In genomic region chr2:43329637-43330036, GRCh38 we compare ENCODE assay signal across 25 cellular contexts.
A peak's percentile ranks its signal among the peaks of the same experiment; 100 is the strongest.
DNase-seq lines count a peak whose midpoint lies in the region; ATAC-seq and TF ChIP-seq lines count a peak whose summit lies in the region.
"Had no signal": no experiment of that assay in that cellular context is flagged by ENCODE, and none has a peak within 500 bp of the region (broad histone marks: within the 10 kb centered on the region; RNA-seq: fewer than 3 reads in every experiment).

No MANE protein-coding gene starts in this region.

- peaks cover 9% of the 10 kb centered on the region for H3K79me1 ChIP-seq in trophoblast cell (ENCODE audit: low read length)

- intact Hi-C loops in esophagus squamous epithelium (cut with DNase I), result no loop called here
- intact Hi-C loops in thyroid gland (cut with DNase I), result no loop called here

- H4K12ac ChIP-seq in trophoblast cell (ENCODE audit: low read depth, low read length), result no peak overlapping the region

- no peaks in the 10 kb centered on the region for H3K79me2 ChIP-seq in trophoblast cell (ENCODE audit: control insufficient read depth, insufficient read depth, low read length, poor library complexity)

- no peak overlapping the region for H3K14ac ChIP-seq in trophoblast cell (ENCODE audit: low read length)

- no peak overlapping the region for H2BK120ac ChIP-seq in trophoblast cell (ENCODE audit: insufficient read depth, low read length, poor library complexity)

- no peak overlapping the region for H4K91ac ChIP-seq in trophoblast cell (ENCODE audit: low read depth, low read length)

- no peak overlapping the region for H3K4me3 Mint-ChIP-seq in WTC11
- H3K4me3 Mint-ChIP-seq in immature natural killer cell, result no peak overlapping the region
- H3K4me3 Mint-ChIP-seq: activated naive CD8-positive, alpha-beta T cell treated with anti-CD3 and anti-CD28 coated beads for 36 hours; neural progenitor cell; stimulated activated naive CD8-positive, alpha-beta T cell treated with anti-CD3 and anti-CD28 coated beads, Interleukin-15, amount 100 ng/mL, for 72 hours; T-helper 1 cell treated with Interleukin-12 subunit alpha and Interleukin-12 subunit beta and Interleukin-4 antibody, amounts not matched to agents 30 μg/mL and 1 μg/mL, for 36 hours had no signal

- H2BK12ac ChIP-seq in trophoblast cell (ENCODE audit: low read length), result peak overlapping the region; percentile 71

- no peak overlapping the region for H4K8ac ChIP-seq in trophoblast cell (ENCODE audit: low read depth, low read length)

- no peak overlapping the region for H2AK5ac ChIP-seq in trophoblast cell (ENCODE audit: low read length)

- H3K27me3 Mint-ChIP-seq in WTC11 (ENCODE audit: low read depth) (no peaks in the 10 kb centered on the region), immature natural killer cell (ENCODE audit: low read depth in 3 of 3) (peaks cover 0 to 2% (median 0%) of the 10 kb centered on the region in 3 donors)
- H3K27me3 Mint-ChIP-seq: activated naive CD8-positive, alpha-beta T cell treated with anti-CD3 and anti-CD28 coated beads for 36 hours; stimulated activated naive CD8-positive, alpha-beta T cell treated with anti-CD3 and anti-CD28 coated beads, Interleukin-15, amount 100 ng/mL, for 72 hours had no signal

- H3K4me3 ChIP-seq in esophagus squamous epithelium (no peak overlapping the region), trophoblast cell (ENCODE audit: low read depth, low read length) (no peak overlapping the region), thyroid gland (replicated peaks in 1 of 3) (no peak overlapping the region)
- H3K4me3 ChIP-seq: MG63, neural progenitor cell, SK-N-MC, skin epidermis, upper lobe of right lung had no signal

- WGBS in esophagus squamous epithelium, 2 donors, result 71 to 82% methylated on average over 5 of the region's 5 CpGs
- WGBS in trophoblast cell (ENCODE audit: extremely low coverage, insufficient coverage, insufficient read length), result no CpG with 5 or more reads among the region's 5 CpGs
- 86% methylated on average over 5 of the region's 5 CpGs for WGBS in thyroid gland, 2 donors

- H2AFZ ChIP-seq in trophoblast cell (ENCODE audit: insufficient read depth, low read length, poor library complexity), result no peak overlapping the region
- H2AFZ ChIP-seq: neural progenitor cell had no signal

- DNase-seq in WTC11 (ENCODE audit: low spot score) (no peak), esophagus squamous epithelium (lab: John Stamatoyannopoulos, UW) (no peak), trophoblast cell (peak; percentile 35 to 64), thyroid gland (no peak), NAMALWA (ENCODE audit: low spot score) (no peak), occipital lobe (lab: John Stamatoyannopoulos, UW) (no peak), immature natural killer cell (no peak)
- DNase-seq: activated CD4-positive, alpha-beta T cell treated with anti-CD3 and anti-CD28 coated beads for 1 hour; activated effector memory CD4-positive, alpha-beta T cell treated with Interleukin-2 at 50 U/mL for 16 hours; activated naive CD8-positive, alpha-beta T cell treated with anti-CD3 and anti-CD28 coated beads for 36 hours; caudate nucleus; dermis blood vessel endothelial cell; islet precursor cell; KBM-7; MG63; NCI-H2029 treated with DMSO at 0.1 percent for 48 hours; NCI-H526; RPMI8226; stimulated activated naive CD8-positive, alpha-beta T cell treated with anti-CD3 and anti-CD28 coated beads, Interleukin-15, amount 100 ng/mL, for 72 hours; upper lobe of right lung had no signal

- peak overlapping the region; percentile 46; the same call in 1 of the 2 replicates for H3K27ac Mint-ChIP-seq in WTC11
- H3K27ac Mint-ChIP-seq in immature natural killer cell, result no peak overlapping the region
- H3K27ac Mint-ChIP-seq: activated naive CD8-positive, alpha-beta T cell treated with anti-CD3 and anti-CD28 coated beads for 36 hours; neural progenitor cell; progenitor cell of endocrine pancreas; stimulated activated naive CD8-positive, alpha-beta T cell treated with anti-CD3 and anti-CD28 coated beads, Interleukin-15, amount 100 ng/mL, for 72 hours; T-helper 1 cell treated with Interleukin-12 subunit alpha and Interleukin-12 subunit beta and Interleukin-4 antibody, amounts not matched to agents 30 μg/mL and 1 μg/mL, for 36 hours had no signal

- H3K9me3 Mint-ChIP-seq in WTC11 (no peaks in the 10 kb centered on the region), immature natural killer cell (no peaks in the 10 kb centered on the region)
- H3K9me3 Mint-ChIP-seq: activated naive CD8-positive, alpha-beta T cell treated with anti-CD3 and anti-CD28 coated beads for 36 hours; neural progenitor cell; T-helper 1 cell treated with Interleukin-12 subunit alpha and Interleukin-12 subunit beta and Interleukin-4 antibody, amounts not matched to agents 30 μg/mL and 1 μg/mL, for 36 hours had no signal

- H3K4me1 Mint-ChIP-seq in WTC11, result peaks cover 26% of the 10 kb centered on the region
- no peaks in the 10 kb centered on the region for H3K4me1 Mint-ChIP-seq in immature natural killer cell
- H3K4me1 Mint-ChIP-seq: activated naive CD8-positive, alpha-beta T cell treated with anti-CD3 and anti-CD28 coated beads for 36 hours had no signal

- H3K27ac ChIP-seq in esophagus squamous epithelium, result peak overlapping the region in 3 of 4 donors; percentile 24 to 84 (median 47)
- H3K27ac ChIP-seq in trophoblast cell (ENCODE audit: low read depth, low read length), result no peak overlapping the region
- peak overlapping the region; percentile 24 to 79 (median 75) for H3K27ac ChIP-seq in thyroid gland
- H3K27ac ChIP-seq: neural progenitor cell, upper lobe of right lung had no signal

- no peaks in the 10 kb centered on the region for H3K36me3 ChIP-seq in esophagus squamous epithelium
- no peaks in the 10 kb centered on the region for H3K36me3 ChIP-seq in trophoblast cell (ENCODE audit: control insufficient read depth in 1 of 2, insufficient read depth in 2 of 2, low read length in 2 of 2)
- H3K36me3 ChIP-seq in thyroid gland, result no peaks in the 10 kb centered on the region
- H3K36me3 ChIP-seq: neural progenitor cell, upper lobe of right lung had no signal

- TF ChIP-seq POLR2A in esophagus squamous epithelium (IDR thresholded peaks at IDR 0.05) (no peak), thyroid gland (IDR thresholded peaks at IDR 0.05) (no peak)

- TF ChIP-seq CTCF in WTC11 (IDR thresholded peaks at IDR 0.05), result no peak
- no peak for TF ChIP-seq CTCF in esophagus squamous epithelium (IDR thresholded peaks at IDR 0.05)
- no peak for TF ChIP-seq CTCF in thyroid gland (IDR thresholded peaks at IDR 0.05)

- H2BK5ac ChIP-seq in trophoblast cell (ENCODE audit: low read depth, low read length, poor library complexity), result no peak overlapping the region

- no peak overlapping the region for H3K18ac ChIP-seq in trophoblast cell (ENCODE audit: low read length)

- no peaks in the 10 kb centered on the region for H3K9me3 ChIP-seq in esophagus squamous epithelium
- H3K9me3 ChIP-seq in trophoblast cell (ENCODE audit: insufficient read depth, low read depth, low read length), result no peaks in the 10 kb centered on the region
- H3K9me3 ChIP-seq in thyroid gland, result no peaks in the 10 kb centered on the region
- H3K9me3 ChIP-seq: MG63, upper lobe of right lung had no signal

- H3K36me3 Mint-ChIP-seq in WTC11 (no peaks in the 10 kb centered on the region), immature natural killer cell (peaks cover 18 to 31% (median 20%) of the 10 kb centered on the region in 3 donors)

- H3K4me1 ChIP-seq in esophagus squamous epithelium (peaks cover 26 to 92% (median 40%) of the 10 kb centered on the region in 3 donors), trophoblast cell (ENCODE audit: control insufficient read depth in 1 of 2, insufficient read depth in 2 of 2, low read length in 2 of 2) (peaks cover 0 to 9% of the 10 kb centered on the region in 2 experiments), thyroid gland (peaks cover 65 to 73% of the 10 kb centered on the region in 2 donors)

- no peak overlapping the region for H3K4me2 ChIP-seq in trophoblast cell (ENCODE audit: low read length)
- H3K4me2 ChIP-seq: neural progenitor cell had no signal

- H3K23ac ChIP-seq in trophoblast cell (ENCODE audit: low read length), result no peak overlapping the region

- ATAC-seq in WTC11, result no peak
- ATAC-seq: stimulated activated naive CD8-positive, alpha-beta T cell treated with anti-CD3 and anti-CD28 coated beads, Interleukin-15, amount 100 ng/mL, for 72 hours; upper lobe of right lung had no signal

- H3K27me3 ChIP-seq in esophagus squamous epithelium (no peaks in the 10 kb centered on the region), trophoblast cell (ENCODE audit: insufficient read depth, low read length) (no peaks in the 10 kb centered on the region), thyroid gland (no peaks in the 10 kb centered on the region)
- H3K27me3 ChIP-seq: MG63, neural progenitor cell, upper lobe of right lung had no signal

- no peak overlapping the region for H3K4ac ChIP-seq in trophoblast cell (ENCODE audit: low read depth, low read length)

- no peak overlapping the region for H3K9ac ChIP-seq in trophoblast cell (ENCODE audit: low read length)
- H3K9ac ChIP-seq: neural progenitor cell had no signal

- CTCF ChIA-PET in WTC11 (lab: Charles Lee), result interaction anchor here (1.1 kb wide), 1 partner anchor 9 kb away, joined by 3 read pairs; no protein-coding TSS in a partner anchor

- POLR2A ChIA-PET in WTC11 (lab: Charles Lee), result no interaction called here

TF ChIP-seq in WTC11, 78 proteins besides CTCF, POLR2A, EP300 and RAD21:
- TF ChIP-seq OVOL2 (CRISPR knock-in tag; IDR thresholded peaks at IDR 0.05; ENCODE audit: borderline replicate concordance) (no peak), E2F1 (CRISPR knock-in tag; IDR thresholded peaks at IDR 0.05) (no peak)

Comparison
In these comparisons a context has a peak if more than half of its experiments do, and no peak if none do; other contexts are left out.
1. DNase-seq: peak in trophoblast cell (2 of 2); none in WTC11 (single experiment), esophagus squamous epithelium (single experiment), thyroid gland (0 of 2), NAMALWA (single experiment), occipital lobe (single experiment) and immature natural killer cell (0 of 3).